11 cellular contexts compared by ENCODE assay signal in genomic region chr15:99731336-99732267, GRCh38. TPM values are rescaled to one million over a fixed set of nuclear protein-coding genes. Genes with fewer than 3 reads are reported as not detected.
A peak's percentile ranks its signal among the peaks of the same experiment; 100 is the strongest.
DNase-seq lines count a peak whose midpoint lies in the region; ATAC-seq, FAIRE-seq and TF ChIP-seq lines count a peak whose summit lies in the region.
"Had no signal": no experiment of that assay in that cellular context is flagged by ENCODE, and none has a peak within 500 bp of the region (broad histone marks: within the 10 kb centered on the region; RNA-seq: fewer than 3 reads in every experiment).

No MANE protein-coding gene starts in this region.

- H3K36me3 ChIP-seq in left ventricle myocardium inferior (peaks cover 11% of the 10 kb centered on the region), uterus (no peaks in the 10 kb centered on the region)

- H3K27ac Mint-ChIP-seq in dendritic cell treated with granulocyte-macrophage colony-stimulating factor and Interleukin-4, amounts not matched to agents 40 ng/mL and 50 ng/mL, for 4 days = no peak overlapping the region
- H3K27ac Mint-ChIP-seq in mesothelial cell of epicardium = peak overlapping the region; percentile 83

- FAIRE-seq in H54 (lab: Jason Lieb, UNC) = no peak

- no peaks in the 10 kb centered on the region for H3K27me3 ChIP-seq in left ventricle myocardium inferior (ENCODE audit: low read depth)
- no peaks in the 10 kb centered on the region for H3K27me3 ChIP-seq in uterus

- H3K4me1 Mint-ChIP-seq in dendritic cell treated with granulocyte-macrophage colony-stimulating factor and Interleukin-4, amounts not matched to agents 40 ng/mL and 50 ng/mL, for 4 days (ENCODE audit: low read depth) = peaks cover 11% of the 10 kb centered on the region
- peaks cover 30% of the 10 kb centered on the region for H3K4me1 Mint-ChIP-seq in mesothelial cell of epicardium

- intact Hi-C loops in left ventricle myocardium inferior (cut with micrococcal nuclease) (no loop called here), Right ventricle myocardium superior (cut with DNase I) (no loop called here), uterus (cut with DNase I; ENCODE audit: low total_unique reads) (no loop called here)
- intact Hi-C loops in dendritic cell treated with granulocyte-macrophage colony-stimulating factor and Interleukin-4, amounts not matched to agents 40 ng/mL and 50 ng/mL, for 4 days (cut with micrococcal nuclease) = no loop called here

- no peak for ATAC-seq in Right ventricle myocardium superior (ENCODE audit: poor library complexity)

- peaks cover 8% of the 10 kb centered on the region for H3K36me3 Mint-ChIP-seq in dendritic cell treated with granulocyte-macrophage colony-stimulating factor and Interleukin-4, amounts not matched to agents 40 ng/mL and 50 ng/mL, for 4 days (ENCODE audit: low read depth)
- peaks cover 3% of the 10 kb centered on the region for H3K36me3 Mint-ChIP-seq in mesothelial cell of epicardium

- H3K27me3 Mint-ChIP-seq in dendritic cell treated with granulocyte-macrophage colony-stimulating factor and Interleukin-4, amounts not matched to agents 40 ng/mL and 50 ng/mL, for 4 days = peaks cover 10% of the 10 kb centered on the region
- H3K27me3 Mint-ChIP-seq in mesothelial cell of epicardium (ENCODE audit: low read depth) = no peaks in the 10 kb centered on the region

- no peaks in the 10 kb centered on the region for H3K9me3 Mint-ChIP-seq in dendritic cell treated with granulocyte-macrophage colony-stimulating factor and Interleukin-4, amounts not matched to agents 40 ng/mL and 50 ng/mL, for 4 days
- no peaks in the 10 kb centered on the region for H3K9me3 Mint-ChIP-seq in mesothelial cell of epicardium

- H3K9me3 ChIP-seq in left ventricle myocardium inferior (replicated peaks) (no peaks in the 10 kb centered on the region), uterus (no peaks in the 10 kb centered on the region)

- DNase-seq in left ventricle myocardium inferior (no peak), Right ventricle myocardium superior (no peak), mesothelial cell of epicardium (ENCODE audit: low spot score in 2 of 2, unreplicated experiment in 2 of 2) (no peak), uterus (no peak), CD1c-positive myeloid dendritic cell (ENCODE audit: extremely low spot score) (no peak), HT-29 (ENCODE audit: low spot score) (no peak), H54 (ENCODE audit: insufficient read length, low spot score) (no peak)
- DNase-seq: activated CD8-positive, alpha-beta memory T cell treated with anti-CD3 and anti-CD28 coated beads, Interleukin-2, amount 50 U/mL, for 48 hours; DMS79; NCI-H2081 had no signal

- H3K4me1 ChIP-seq in left ventricle myocardium inferior (peaks cover 42% of the 10 kb centered on the region), uterus (no peaks in the 10 kb centered on the region)

- TF ChIP-seq CTCF in left ventricle myocardium inferior (IDR thresholded peaks at IDR 0.05; ENCODE audit: borderline replicate concordance) = no peak
- TF ChIP-seq CTCF in mesothelial cell of epicardium (IDR thresholded peaks at IDR 0.05; ENCODE audit: unreplicated experiment) = no peak
- TF ChIP-seq CTCF in uterus (IDR thresholded peaks at IDR 0.05) = no peak

- H3K4me3 Mint-ChIP-seq in dendritic cell treated with granulocyte-macrophage colony-stimulating factor and Interleukin-4, amounts not matched to agents 40 ng/mL and 50 ng/mL, for 4 days = peak overlapping the region; percentile 80
- peak overlapping the region; percentile 84 for H3K4me3 Mint-ChIP-seq in mesothelial cell of epicardium

- TF ChIP-seq POLR2A in uterus (IDR thresholded peaks at IDR 0.05) (no peak), H54 (IDR thresholded peaks at IDR 0.05; ENCODE audit: low read depth, low read length) (no peak)

- H3K4me3 ChIP-seq in left ventricle myocardium inferior (peak overlapping the region; percentile 98), uterus (peak overlapping the region; percentile 80 to 98)

- H3K27ac ChIP-seq in left ventricle myocardium inferior (replicated peaks) (peak overlapping the region; percentile 91), uterus (peak overlapping the region; percentile 91 to 97)

RNA-seq across cellular contexts. Expression of gene LYSMD4, which starts 1.6 kb away (rescaled TPM):
- total RNA-seq in left ventricle myocardium inferior (9.8 TPM), Right ventricle myocardium superior (9.8 TPM), mesothelial cell of epicardium (17.2 to 18.1 TPM (median 17.2 TPM) in 3 replicates), uterus (10 to 100 TPM in 2 of 4 donors, 1 to 10 TPM in 2; 6.5 to 26.8 (median 13.3) TPM)
- total RNA-seq in HT-29 (2014; rRNA removed; shearing (Covaris generic)) = 19.2 and 21.0 TPM in 2 replicates
